ENCODE assay signal across 2 cellular contexts in the genomic region with DNA sequence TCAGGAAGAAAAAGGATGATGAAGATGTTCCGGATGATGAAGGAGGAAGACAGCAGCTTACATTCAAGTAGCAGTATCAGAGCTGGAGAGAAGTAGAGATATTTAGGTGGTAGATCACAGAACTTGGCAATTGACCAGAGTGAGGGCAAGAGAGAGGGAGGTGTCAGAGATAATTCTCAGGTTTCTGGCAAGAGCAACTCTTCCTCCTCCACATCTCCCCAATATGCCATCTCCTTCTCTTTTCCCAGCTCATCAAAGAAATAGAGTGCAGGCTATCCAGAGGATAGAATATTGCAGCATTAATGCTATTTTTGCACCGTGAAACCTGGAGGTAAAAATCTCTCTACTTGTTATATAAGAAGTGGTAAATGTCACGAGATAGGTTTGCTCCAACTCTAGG.
"Had no signal": no experiment of that assay in that cellular context is flagged by ENCODE, and none has a peak within 500 bp of the region (broad histone marks: within the 10 kb centered on the region; RNA-seq: fewer than 3 reads in every experiment).

No MANE protein-coding gene starts in this region.

- H3K4me3 ChIP-seq: GM12878 had no signal

- DNase-seq: GF-D8 had no signal
